In the genomic region with DNA sequence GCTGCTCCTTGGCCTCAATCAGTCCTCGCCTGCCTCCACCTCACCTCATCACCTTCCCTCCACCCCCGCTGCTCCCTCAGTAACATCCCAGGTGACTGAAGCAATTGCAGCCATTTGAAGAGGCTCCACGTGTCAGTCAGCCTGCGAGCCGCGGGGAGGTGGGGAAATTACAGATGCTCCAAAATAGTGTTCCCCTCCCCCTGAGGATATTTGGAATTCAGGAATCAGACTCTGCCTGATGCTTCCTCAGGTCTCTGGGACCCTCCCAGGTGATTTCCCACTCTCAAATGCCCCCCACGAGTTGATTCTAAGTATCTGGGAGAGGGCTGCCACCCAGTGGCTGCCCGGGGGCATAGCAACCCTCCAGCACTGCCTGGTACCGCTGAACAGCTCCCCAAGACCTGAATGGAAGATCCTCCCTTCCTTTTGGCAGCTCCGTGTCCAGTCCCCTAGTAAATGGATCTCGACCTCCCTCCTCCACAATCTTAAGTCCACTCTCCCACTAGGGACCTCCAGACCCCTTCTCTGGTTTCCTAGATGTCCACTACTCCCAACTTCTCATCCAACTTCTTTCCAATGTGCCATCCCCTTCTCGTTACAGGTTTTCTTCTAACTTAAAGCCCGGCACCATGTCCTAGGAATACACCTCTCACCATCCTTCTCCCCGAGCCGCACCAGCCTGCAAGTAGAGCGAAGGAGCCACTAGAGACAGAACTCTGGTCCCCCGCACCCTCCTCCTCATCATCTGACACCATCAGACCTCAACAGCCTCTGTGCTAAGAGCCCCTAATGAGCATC, we compare ENCODE assay signal across 8 cellular contexts. TPM values are rescaled to one million over a fixed set of nuclear protein-coding genes. Genes with fewer than 3 reads are reported as not detected.
DNase-seq lines count a peak whose midpoint lies in the region; ATAC-seq and TF ChIP-seq lines count a peak whose summit lies in the region.

No MANE protein-coding gene starts in this region.

- H2AFZ ChIP-seq in OCI-LY3 (ENCODE audit: low read depth, low read length): peak overlapping the region; percentile 76

- peak overlapping the region; percentile 42; the same call in 1 of the 2 replicates for H3K9ac ChIP-seq in OCI-LY3 (ENCODE audit: low read length)

- TF ChIP-seq CTCF in OCI-LY3 (IDR thresholded peaks at IDR 0.05; ENCODE audit: low read depth, low read length): peak; percentile 95
- TF ChIP-seq CTCF in foreskin fibroblast (IDR thresholded peaks at IDR 0.05; ENCODE audit: low read depth, low read length): peak; percentile 99
- peak; percentile 95 for TF ChIP-seq CTCF in upper lobe of right lung (IDR thresholded peaks at IDR 0.05)

- peaks cover 0 to 48% (median 24%) of the 10 kb centered on the region in 4 donors for H3K4me1 Mint-ChIP-seq in CD4-positive, CD25-positive, alpha-beta regulatory T cell
- peaks cover 39% of the 10 kb centered on the region for H3K4me1 Mint-ChIP-seq in activated T-helper 1 cell treated with anti-CD3 and anti-CD28 coated beads, Interleukin-12 subunit alpha, Interleukin-12 subunit beta, Interleukin-2, Interleukin-4 antibody, amounts not matched to agents 30 ng/mL and 10 ng/mL and 1 ng/mL, durations not matched to agents 14 hours and 24 hours and 36 hours (ENCODE audit: low read depth)

- H3K36me3 Mint-ChIP-seq in CD4-positive, CD25-positive, alpha-beta regulatory T cell: no peaks in the 10 kb centered on the region
- no peaks in the 10 kb centered on the region for H3K36me3 Mint-ChIP-seq in activated T-helper 1 cell treated with anti-CD3 and anti-CD28 coated beads, Interleukin-12 subunit alpha, Interleukin-12 subunit beta, Interleukin-2, Interleukin-4 antibody, amounts not matched to agents 30 ng/mL and 10 ng/mL and 1 ng/mL, durations not matched to agents 14 hours and 24 hours and 36 hours (ENCODE audit: low read depth)

- H3K27me3 Mint-ChIP-seq in CD4-positive, CD25-positive, alpha-beta regulatory T cell: peaks cover 53% of the 10 kb centered on the region
- peaks cover 57% of the 10 kb centered on the region for H3K27me3 Mint-ChIP-seq in activated T-helper 1 cell treated with anti-CD3 and anti-CD28 coated beads, Interleukin-12 subunit alpha, Interleukin-12 subunit beta, Interleukin-2, Interleukin-4 antibody, amounts not matched to agents 30 ng/mL and 10 ng/mL and 1 ng/mL, durations not matched to agents 14 hours and 24 hours and 36 hours (ENCODE audit: insufficient read depth)

- ATAC-seq in CD4-positive, CD25-positive, alpha-beta regulatory T cell (ENCODE audit: low read depth in 2 of 2): peak; percentile 48 to 49
- ATAC-seq in upper lobe of right lung (peak; percentile 70), GM18520 (IDR thresholded peaks at IDR 0.05; ENCODE audit: unreplicated experiment) (no peak)

- no peaks in the 10 kb centered on the region for H3K9me3 Mint-ChIP-seq in CD4-positive, CD25-positive, alpha-beta regulatory T cell
- no peaks in the 10 kb centered on the region for H3K9me3 Mint-ChIP-seq in activated T-helper 1 cell treated with anti-CD3 and anti-CD28 coated beads, Interleukin-12 subunit alpha, Interleukin-12 subunit beta, Interleukin-2, Interleukin-4 antibody, amounts not matched to agents 30 ng/mL and 10 ng/mL and 1 ng/mL, durations not matched to agents 14 hours and 24 hours and 36 hours

- intact Hi-C loops in activated T-helper 1 cell treated with anti-CD3 and anti-CD28 coated beads, Interleukin-12 subunit alpha, Interleukin-12 subunit beta, Interleukin-2, Interleukin-4 antibody, amounts not matched to agents 30 ng/mL and 10 ng/mL and 1 ng/mL, durations not matched to agents 14 hours and 24 hours and 36 hours (cut with micrococcal nuclease): loop anchor here (1.0 kb wide), 3 partner anchors 17 to 189 kb away; no protein-coding TSS in a partner anchor
- intact Hi-C loops in upper lobe of right lung (cut with DNase I): loop anchor here (5.0 to 10.0 kb wide), 2 partner anchors 89 to 191 kb away; no protein-coding TSS in a partner anchor

- CTCF ChIA-PET in HEK293T (lab: Yijun Ruan, JAX): interaction anchor here (0.6 to 4.7 kb wide), 10 partner anchors 8 to 191 kb away, joined by 3 to 31 read pairs (median 4); a partner anchor contains a TSS

- no peaks in the 10 kb centered on the region for H3K36me3 ChIP-seq in CD4-positive, CD25-positive, alpha-beta regulatory T cell (ENCODE audit: control insufficient read depth, insufficient read depth, low read length)
- no peaks in the 10 kb centered on the region for H3K36me3 ChIP-seq in OCI-LY3 (replicated peaks; ENCODE audit: low read depth, low read length)
- H3K36me3 ChIP-seq in upper lobe of right lung: no peaks in the 10 kb centered on the region

- no peaks in the 10 kb centered on the region for H3K9me3 ChIP-seq in CD4-positive, CD25-positive, alpha-beta regulatory T cell (ENCODE audit: control insufficient read depth in 2 of 2, low read length in 2 of 2)
- H3K9me3 ChIP-seq in OCI-LY3 (ENCODE audit: insufficient read depth, low read length) (no peaks in the 10 kb centered on the region), upper lobe of right lung (no peaks in the 10 kb centered on the region)

- peaks cover 12% of the 10 kb centered on the region for H3K27me3 ChIP-seq in CD4-positive, CD25-positive, alpha-beta regulatory T cell (ENCODE audit: control insufficient read depth, insufficient read depth, low read length)
- H3K27me3 ChIP-seq in OCI-LY3 (ENCODE audit: low read depth, low read length) (peaks cover 6% of the 10 kb centered on the region; the same call in 1 of the 2 replicates), upper lobe of right lung (peaks cover 18% of the 10 kb centered on the region)

- no peak overlapping the region for H3K27ac ChIP-seq in CD4-positive, CD25-positive, alpha-beta regulatory T cell (ENCODE audit: insufficient read depth, low read length, poor library complexity, severe bottlenecking)
- H3K27ac ChIP-seq in OCI-LY3 (ENCODE audit: low read length) (no peak overlapping the region), upper lobe of right lung (no peak overlapping the region)

- peak overlapping the region; percentile 97 for H3K4me2 ChIP-seq in OCI-LY3 (ENCODE audit: low read length)

- H3K4me1 ChIP-seq in CD4-positive, CD25-positive, alpha-beta regulatory T cell (ENCODE audit: control insufficient read depth, insufficient read depth, low read length, poor library complexity, severe bottlenecking): peaks cover 31% of the 10 kb centered on the region
- H3K4me1 ChIP-seq in OCI-LY3 (ENCODE audit: low read length): peaks cover 17% of the 10 kb centered on the region
- H3K4me1 ChIP-seq in upper lobe of right lung: peaks cover 7% of the 10 kb centered on the region

- no peaks in the 10 kb centered on the region for H4K20me1 ChIP-seq in OCI-LY3 (ENCODE audit: insufficient read depth, low read length)

- H3K79me2 ChIP-seq in OCI-LY3 (ENCODE audit: low read length): no peaks in the 10 kb centered on the region

- peak overlapping the region in 1 of 3 donors; percentile 40 for H3K27ac Mint-ChIP-seq in CD4-positive, CD25-positive, alpha-beta regulatory T cell
- peak overlapping the region; percentile 52 for H3K27ac Mint-ChIP-seq in activated T-helper 1 cell treated with anti-CD3 and anti-CD28 coated beads, Interleukin-12 subunit alpha, Interleukin-12 subunit beta, Interleukin-2, Interleukin-4 antibody, amounts not matched to agents 30 ng/mL and 10 ng/mL and 1 ng/mL, durations not matched to agents 14 hours and 24 hours and 36 hours

- peak overlapping the region; percentile 69 to 78 (median 72) for H3K4me3 Mint-ChIP-seq in CD4-positive, CD25-positive, alpha-beta regulatory T cell
- peak overlapping the region; percentile 45 for H3K4me3 Mint-ChIP-seq in activated T-helper 1 cell treated with anti-CD3 and anti-CD28 coated beads, Interleukin-12 subunit alpha, Interleukin-12 subunit beta, Interleukin-2, Interleukin-4 antibody, amounts not matched to agents 30 ng/mL and 10 ng/mL and 1 ng/mL, durations not matched to agents 14 hours and 24 hours and 36 hours

- POLR2A ChIA-PET in HEK293T (lab: Yijun Ruan, JAX): interaction anchor here (1.1 kb wide), 1 partner anchor 186 kb away, joined by 4 read pairs; no protein-coding TSS in a partner anchor

- peak; percentile 30 to 72 (median 61) for DNase-seq in CD4-positive, CD25-positive, alpha-beta regulatory T cell
- DNase-seq in HEK293T (ENCODE audit: extremely low spot score) (peak; percentile 65), foreskin fibroblast (peak; percentile 27 to 79), occipital lobe (lab: John Stamatoyannopoulos, UW) (peak; percentile 34), upper lobe of right lung (no peak)
- DNase-seq in activated T-helper 1 cell treated with anti-CD3 and anti-CD28 coated beads, Interleukin-12 subunit alpha, Interleukin-12 subunit beta, Interleukin-2, Interleukin-4 antibody, amounts not matched to agents 30 ng/mL and 10 ng/mL and 1 ng/mL, durations not matched to agents 14 hours and 24 hours and 36 hours (ENCODE audit: low spot score): peak; percentile 34

- no peak overlapping the region for H3K4me3 ChIP-seq in CD4-positive, CD25-positive, alpha-beta regulatory T cell (ENCODE audit: low read depth, low read length)
- H3K4me3 ChIP-seq in OCI-LY3 (ENCODE audit: low read length) (peak overlapping the region; percentile 84), foreskin fibroblast (ENCODE audit: low read depth in 1 of 2, low read length in 2 of 2) (no peak overlapping the region), upper lobe of right lung (no peak overlapping the region)

RNA-seq across cellular contexts. Expression of a gene that starts 1.4 kb away (rescaled TPM):
- total RNA-seq in CD4-positive, CD25-positive, alpha-beta regulatory T cell: 2.1 TPM
- polyA plus RNA-seq in CD4-positive, CD25-positive, alpha-beta regulatory T cell: under 1 TPM in 3 of 4 donors, not detected in 1; 0.47 to 0.49 (median 0.49) TPM
- 10.2 and 11.2 TPM in 2 replicates for total RNA-seq in activated T-helper 1 cell treated with anti-CD3 and anti-CD28 coated beads, Interleukin-12 subunit alpha, Interleukin-12 subunit beta, Interleukin-2, Interleukin-4 antibody, amounts not matched to agents 30 ng/mL and 10 ng/mL and 1 ng/mL, durations not matched to agents 14 hours and 24 hours and 36 hours
- 16.2 TPM for total RNA-seq in occipital lobe
- total RNA-seq in upper lobe of right lung: 0.35 TPM

RNA-seq across cellular contexts. Expression of a gene that starts 29.1 kb away (rescaled TPM):
- 75.2 TPM for total RNA-seq in CD4-positive, CD25-positive, alpha-beta regulatory T cell
- 10 to 100 TPM; 12.0 to 22.3 (median 13.8) TPM for polyA plus RNA-seq in CD4-positive, CD25-positive, alpha-beta regulatory T cell
- 74.6 and 75.3 TPM in 2 replicates for total RNA-seq in activated T-helper 1 cell treated with anti-CD3 and anti-CD28 coated beads, Interleukin-12 subunit alpha, Interleukin-12 subunit beta, Interleukin-2, Interleukin-4 antibody, amounts not matched to agents 30 ng/mL and 10 ng/mL and 1 ng/mL, durations not matched to agents 14 hours and 24 hours and 36 hours
- total RNA-seq in occipital lobe: 49.3 TPM
- 44.0 TPM for total RNA-seq in upper lobe of right lung

RNA-seq across cellular contexts. Expression of a gene that starts 30.7 kb away (rescaled TPM):
- 17.2 TPM for total RNA-seq in CD4-positive, CD25-positive, alpha-beta regulatory T cell
- polyA plus RNA-seq in CD4-positive, CD25-positive, alpha-beta regulatory T cell: 10 to 100 TPM; 17.1 to 22.9 (median 18.0) TPM
- 68.1 and 71.2 TPM in 2 replicates for total RNA-seq in activated T-helper 1 cell treated with anti-CD3 and anti-CD28 coated beads, Interleukin-12 subunit alpha, Interleukin-12 subunit beta, Interleukin-2, Interleukin-4 antibody, amounts not matched to agents 30 ng/mL and 10 ng/mL and 1 ng/mL, durations not matched to agents 14 hours and 24 hours and 36 hours
- 22.0 TPM for total RNA-seq in occipital lobe
- 10.8 TPM for total RNA-seq in upper lobe of right lung

RNA-seq across cellular contexts. Expression of a gene that starts 47.8 kb away (rescaled TPM):
- not detected for total RNA-seq in CD4-positive, CD25-positive, alpha-beta regulatory T cell
- under 1 TPM in 1 of 4 donors, not detected in 3; 0.06 TPM for polyA plus RNA-seq in CD4-positive, CD25-positive, alpha-beta regulatory T cell
- 0.29 and 0.88 TPM in 2 replicates for total RNA-seq in activated T-helper 1 cell treated with anti-CD3 and anti-CD28 coated beads, Interleukin-12 subunit alpha, Interleukin-12 subunit beta, Interleukin-2, Interleukin-4 antibody, amounts not matched to agents 30 ng/mL and 10 ng/mL and 1 ng/mL, durations not matched to agents 14 hours and 24 hours and 36 hours
- total RNA-seq in occipital lobe: 14.2 TPM
- 32.9 TPM for total RNA-seq in upper lobe of right lung

RNA-seq across cellular contexts. Expression of a gene that starts 56.0 kb away (rescaled TPM):
- 46.4 TPM for total RNA-seq in CD4-positive, CD25-positive, alpha-beta regulatory T cell
- polyA plus RNA-seq in CD4-positive, CD25-positive, alpha-beta regulatory T cell: 100 to 1,000 TPM; 256 to 297 (median 268) TPM
- total RNA-seq in activated T-helper 1 cell treated with anti-CD3 and anti-CD28 coated beads, Interleukin-12 subunit alpha, Interleukin-12 subunit beta, Interleukin-2, Interleukin-4 antibody, amounts not matched to agents 30 ng/mL and 10 ng/mL and 1 ng/mL, durations not matched to agents 14 hours and 24 hours and 36 hours: 44.3 and 45.6 TPM in 2 replicates
- 11.1 TPM for total RNA-seq in occipital lobe
- 68.5 TPM for total RNA-seq in upper lobe of right lung
